24 cellular contexts compared by ENCODE assay signal in the genomic region with DNA sequence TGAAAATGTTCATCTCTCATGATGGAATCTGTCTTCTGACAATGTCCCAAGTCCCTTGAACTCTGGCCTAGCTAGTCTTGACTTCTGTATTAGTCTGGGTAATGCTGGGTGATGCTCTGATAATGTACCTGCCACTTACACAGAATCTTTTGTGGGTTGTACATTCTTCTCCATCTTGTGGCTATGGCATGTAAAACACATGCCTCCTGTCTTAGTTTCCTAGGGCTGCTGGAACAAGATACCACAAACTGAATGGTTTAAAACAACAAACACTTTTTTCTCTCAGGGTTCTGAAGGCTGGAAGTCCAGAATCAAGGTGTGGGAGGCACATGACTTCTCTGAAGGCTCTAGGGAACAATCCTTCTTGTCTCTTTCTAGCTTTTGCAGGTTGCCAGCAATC. TPM values are rescaled to one million over a fixed set of nuclear protein-coding genes. Genes with fewer than 3 reads are reported as not detected.
"Had no signal": no experiment of that assay in that cellular context is flagged by ENCODE, and none has a peak within 500 bp of the region (broad histone marks: within the 10 kb centered on the region; RNA-seq: fewer than 3 reads in every experiment).

No MANE protein-coding gene starts in this region.

- H3K27me3 ChIP-seq: cardiac muscle cell, dorsolateral prefrontal cortex, thyroid gland had no signal

- H3K27me3 Mint-ChIP-seq: activated CD8-positive, alpha-beta T cell treated with anti-CD3 and anti-CD28 coated beads for 36 hours; activated naive CD8-positive, alpha-beta T cell treated with anti-CD3 and anti-CD28 coated beads, Interleukin-2, amount 10 ng/mL, durations not matched to agents 7 days and 5 days; activated T-cell treated with anti-CD3 and anti-CD28 coated beads, Interleukin-2, amount 50 U/mL, for 24 hours; T-cell had no signal

- H3K4me1 Mint-ChIP-seq: activated B cell treated with CpG ODN at 0.5 μM for 24 hours; activated CD4-positive, alpha-beta T cell treated with anti-CD3 and anti-CD28 coated beads, Interleukin-2, amount 10 ng/mL, durations not matched to agents 24 days and 14 days; activated naive CD8-positive, alpha-beta T cell treated with anti-CD3 and anti-CD28 coated beads, Interleukin-2, amount 10 ng/mL, durations not matched to agents 7 days and 5 days; T-cell had no signal

- H3K36me3 ChIP-seq: lower lobe of right lung, thyroid gland had no signal

- H3K9me3 Mint-ChIP-seq: activated B cell treated with CpG ODN at 0.5 μM for 24 hours; activated CD4-positive, alpha-beta T cell treated with anti-CD3 and anti-CD28 coated beads, Interleukin-2, amount 10 ng/mL, durations not matched to agents 24 days and 14 days; activated CD8-positive, alpha-beta T cell treated with anti-CD3 and anti-CD28 coated beads for 36 hours; activated naive CD8-positive, alpha-beta T cell treated with anti-CD3 and anti-CD28 coated beads, Interleukin-2, amount 10 ng/mL, durations not matched to agents 7 days and 5 days; activated T-cell treated with anti-CD3 and anti-CD28 coated beads, Interleukin-2, amount 50 U/mL, for 24 hours; activated T-helper 2 cell treated with anti-CD3 and anti-CD28 coated beads, Interferon-gamma antibody, Interleukin-2, Interleukin-4, amounts not matched to agents 10 μg/mL and 5 μg/mL and 100 μg/mL, durations not matched to agents 14 hours and 24 hours and 36 hours; mesothelial cell of epicardium; T-cell had no signal

- H3K27ac Mint-ChIP-seq: activated B cell treated with CpG ODN at 0.5 μM for 24 hours; activated CD4-positive, alpha-beta T cell treated with anti-CD3 and anti-CD28 coated beads, Interleukin-2, amount 10 ng/mL, durations not matched to agents 24 days and 14 days; activated CD8-positive, alpha-beta T cell treated with anti-CD3 and anti-CD28 coated beads for 36 hours; activated naive CD8-positive, alpha-beta T cell treated with anti-CD3 and anti-CD28 coated beads, Interleukin-2, amount 10 ng/mL, durations not matched to agents 7 days and 5 days; activated T-cell treated with anti-CD3 and anti-CD28 coated beads, Interleukin-2, amount 50 U/mL, for 24 hours; activated T-helper 2 cell treated with anti-CD3 and anti-CD28 coated beads, Interferon-gamma antibody, Interleukin-2, Interleukin-4, amounts not matched to agents 10 μg/mL and 5 μg/mL and 100 μg/mL, durations not matched to agents 14 hours and 24 hours and 36 hours; mesothelial cell of epicardium; T-cell had no signal

- H3K36me3 Mint-ChIP-seq: activated naive CD8-positive, alpha-beta T cell treated with anti-CD3 and anti-CD28 coated beads, Interleukin-2, amount 10 ng/mL, durations not matched to agents 7 days and 5 days; mesothelial cell of epicardium; T-cell had no signal

- H3K4me3 Mint-ChIP-seq: activated B cell treated with CpG ODN at 0.5 μM for 24 hours; activated CD4-positive, alpha-beta T cell treated with anti-CD3 and anti-CD28 coated beads, Interleukin-2, amount 10 ng/mL, durations not matched to agents 24 days and 14 days; activated CD8-positive, alpha-beta T cell treated with anti-CD3 and anti-CD28 coated beads for 36 hours; activated naive CD8-positive, alpha-beta T cell treated with anti-CD3 and anti-CD28 coated beads, Interleukin-2, amount 10 ng/mL, durations not matched to agents 7 days and 5 days; activated T-cell treated with anti-CD3 and anti-CD28 coated beads, Interleukin-2, amount 50 U/mL, for 24 hours; mesothelial cell of epicardium; T-cell had no signal

- H3K4me1 ChIP-seq: lower lobe of right lung, thyroid gland had no signal

- H3K9me3 ChIP-seq: lower lobe of right lung, thyroid gland had no signal

- H3K27ac ChIP-seq: cardiac muscle cell, lower lobe of right lung, thyroid gland had no signal

- H3K4me3 ChIP-seq: cardiac muscle cell, dorsolateral prefrontal cortex, lower lobe of right lung, thyroid gland had no signal

- DNase-seq: activated B cell treated with CpG ODN at 0.5 μM for 24 hours; activated CD4-positive, alpha-beta T cell treated with anti-CD3 and anti-CD28 coated beads, Interleukin-2, amount 10 ng/mL, durations not matched to agents 24 days and 14 days; activated CD8-positive, alpha-beta T cell treated with anti-CD3 and anti-CD28 coated beads for 36 hours; activated naive CD4-positive, alpha-beta T cell treated with Interleukin-2 at 50 U/mL for 16 hours; activated naive CD8-positive, alpha-beta T cell treated with anti-CD3 and anti-CD28 coated beads, Interleukin-2, amount 10 ng/mL, durations not matched to agents 7 days and 5 days; activated T-cell treated with anti-CD3 and anti-CD28 coated beads, Interleukin-2, amount 50 U/mL, for 24 hours; anterior cingulate cortex; dorsolateral prefrontal cortex; foreskin melanocyte; glutamatergic neuron; hippocampal formation; lower lobe of right lung; occipital lobe; posterior cingulate gyrus; retina; stimulated activated CD4-positive, alpha-beta T cell treated with anti-CD3 and anti-CD28 coated beads, Interleukin-12 subunit alpha, Interleukin-12 subunit beta, amount 100 ng/mL, for 4 hours; stimulated activated CD4-positive, alpha-beta T cell treated with anti-CD3 and anti-CD28 coated beads, Interleukin-1b, Interleukin-23, amount 100 ng/mL, for 48 hours; stimulated activated naive CD4-positive, alpha-beta T cell treated with Interleukin-2 at 50 U/mL for 16 hours; T-cell; T-helper 9 cell; thyroid gland had no signal

RNA-seq across cellular contexts. Expression of a gene that starts 57.1 kb away (rescaled TPM):
- total RNA-seq: activated B cell treated with CpG ODN at 0.5 μM for 24 hours had no signal
